Comparison of ENCODE assay signal across 14 cellular contexts in the genomic region with DNA sequence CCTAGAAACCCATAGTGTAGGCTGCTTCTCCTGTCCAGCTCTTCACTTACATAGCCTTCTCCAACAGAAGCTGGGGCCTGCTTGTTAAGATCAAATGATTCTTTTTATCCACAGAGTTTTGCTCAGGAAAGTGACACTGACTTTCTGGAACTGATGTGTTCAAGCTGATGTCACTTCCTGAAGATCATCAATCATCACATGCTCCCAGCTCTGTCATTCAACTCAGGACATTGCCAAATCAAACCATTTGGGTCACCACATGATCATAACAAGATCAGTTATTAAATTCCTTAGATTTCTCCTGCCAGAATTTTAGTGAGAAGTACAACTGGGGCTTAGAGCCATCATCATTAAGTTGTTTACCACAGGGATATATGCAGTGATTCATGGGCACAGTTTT.
"Had no signal": no experiment of that assay in that cellular context is flagged by ENCODE, and none has a peak within 500 bp of the region (broad histone marks: within the 10 kb centered on the region; RNA-seq: fewer than 3 reads in every experiment).

No MANE protein-coding gene starts in this region.

- FAIRE-seq: endometrium, urothelium cell line had no signal

- H3K4me3 ChIP-seq: gastrocnemius medialis, skin epidermis, suprapubic skin, thyroid gland had no signal

- DNase-seq: effector memory CD4-positive, alpha-beta T cell; gastrocnemius medialis; glutamatergic neuron; immature natural killer cell; mammary epithelial cell; naive thymus-derived CD4-positive, alpha-beta T cell; nephron progenitor cell; stimulated activated CD4-positive, alpha-beta T cell treated with anti-CD3 and anti-CD28 coated beads, Interleukin-2, amount 100 ng/mL, for 24 hours; stimulated activated naive CD4-positive, alpha-beta T cell treated with Interleukin-2 at 50 U/mL for 16 hours; thyroid gland had no signal
